Comparison of ENCODE assay signal across 31 cellular contexts in the genomic region with DNA sequence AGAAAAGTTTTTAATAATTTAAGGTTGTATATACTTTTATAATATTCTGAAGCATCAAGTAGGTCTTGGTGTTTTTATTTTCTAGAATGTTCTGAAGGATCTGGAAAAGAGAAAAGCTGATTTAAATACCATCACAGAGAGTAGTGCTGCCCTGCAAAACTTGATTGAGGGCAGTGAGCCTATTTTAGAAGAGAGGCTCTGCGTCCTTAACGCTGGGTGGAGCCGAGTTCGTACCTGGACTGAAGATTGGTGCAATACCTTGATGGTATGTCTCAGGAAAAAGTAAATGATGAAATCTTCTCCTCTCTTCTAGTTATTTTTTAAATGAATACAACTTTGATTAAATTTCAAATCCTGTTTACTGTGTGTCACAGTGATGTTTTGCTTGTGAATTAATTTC.
A peak's percentile ranks its signal among the peaks of the same experiment; 100 is the strongest.
DNase-seq lines count a peak whose midpoint lies in the region; ATAC-seq and TF ChIP-seq lines count a peak whose summit lies in the region.
"Had no signal": no experiment of that assay in that cellular context is flagged by ENCODE, and none has a peak within 500 bp of the region (broad histone marks: within the 10 kb centered on the region; RNA-seq: fewer than 3 reads in every experiment).

No MANE protein-coding gene starts in this region.

- no peak overlapping the region for H3K4me3 Mint-ChIP-seq in stimulated activated effector memory CD8-positive, alpha-beta T cell treated with anti-CD3 and anti-CD28 coated beads, Interleukin-12 subunit alpha, Interleukin-12 subunit beta, amount 100 ng/mL, for 72 hours
- H3K4me3 Mint-ChIP-seq: B cell; CD14-positive monocyte; CD4-positive, alpha-beta memory T cell; CD4-positive, alpha-beta T cell; CD4-positive, CD25-positive, alpha-beta regulatory T cell; CD8-positive, alpha-beta memory T cell; CD8-positive, alpha-beta T cell had no signal

- intact Hi-C loops in left lung (cut with DNase I), result no loop called here
- intact Hi-C loops in upper lobe of right lung (cut with DNase I), result no loop called here

- no peak for DNase-seq in left lung
- DNase-seq in upper lobe of right lung, result no peak
- DNase-seq in stimulated activated CD4-positive, alpha-beta T cell treated with anti-CD3 and anti-CD28 coated beads, Interleukin-2, amount 100 ng/mL, for 48 hours, result no peak
- DNase-seq in stimulated activated effector memory CD8-positive, alpha-beta T cell treated with anti-CD3 and anti-CD28 coated beads, Interleukin-12 subunit alpha, Interleukin-12 subunit beta, amount 100 ng/mL, for 72 hours (ENCODE audit: low spot score in 2 of 2), result no peak
- DNase-seq: 8988T; ACHN; AML-193; BE2C; C1 segment of cervical spinal cord; Caco-2; Calu3; CD4-positive, alpha-beta memory T cell; CD4-positive, alpha-beta T cell; CD4-positive, CD25-positive, alpha-beta regulatory T cell; CD8-positive, alpha-beta memory T cell; CD8-positive, alpha-beta T cell; COR-L47; DMS 273 treated with DMSO at 0.1 percent for 48 hours; DMS153; DMS53; DMS79; DMS79 treated with DMSO at 0.1 percent for 48 hours; DND-41; EL had no signal

- H3K4me1 Mint-ChIP-seq in stimulated activated effector memory CD8-positive, alpha-beta T cell treated with anti-CD3 and anti-CD28 coated beads, Interleukin-12 subunit alpha, Interleukin-12 subunit beta, amount 100 ng/mL, for 72 hours, result peaks cover 4% of the 10 kb centered on the region
- H3K4me1 Mint-ChIP-seq: CD14-positive monocyte had no signal

- no peak for TF ChIP-seq CTCF in left lung (IDR thresholded peaks at IDR 0.05)
- TF ChIP-seq CTCF in upper lobe of right lung (IDR thresholded peaks at IDR 0.05), result no peak

- H3K36me3 ChIP-seq in left lung (peaks cover 0 to 54% of the 10 kb centered on the region in 2 donors), upper lobe of right lung (peaks cover 55% of the 10 kb centered on the region)
- H3K36me3 ChIP-seq: BE2C had no signal

- H3K4me1 ChIP-seq in left lung (no peaks in the 10 kb centered on the region), upper lobe of right lung (no peaks in the 10 kb centered on the region)
- H3K4me1 ChIP-seq: A549; BE2C; BLaER1 treated with 17β-estradiol and CSF1 and Interleukin-3, amounts not matched to agents 10 nM and 100 nM; Caco-2 had no signal

- H3K4me3 ChIP-seq in left lung (no peak overlapping the region), upper lobe of right lung (no peak overlapping the region)
- H3K4me3 ChIP-seq: A549; BLaER1; BLaER1 treated with 17β-estradiol and CSF1 and Interleukin-3, amounts not matched to agents 10 nM and 100 nM had no signal

- H3K27ac ChIP-seq in left lung (no peak overlapping the region), upper lobe of right lung (no peak overlapping the region)
- H3K27ac ChIP-seq: 22Rv1; A549; BLaER1; BLaER1 treated with 17β-estradiol and CSF1 and Interleukin-3, amounts not matched to agents 10 nM and 100 nM; C4-2B had no signal

- ATAC-seq in left lung (peak; percentile 73), upper lobe of right lung (peak; percentile 69)
- ATAC-seq in stimulated activated effector memory CD8-positive, alpha-beta T cell treated with anti-CD3 and anti-CD28 coated beads, Interleukin-12 subunit alpha, Interleukin-12 subunit beta, amount 100 ng/mL, for 72 hours, result no peak
- ATAC-seq: A549; CD8-positive, alpha-beta T cell had no signal

- H3K27me3 ChIP-seq in left lung (no peaks in the 10 kb centered on the region), upper lobe of right lung (no peaks in the 10 kb centered on the region)
- H3K27me3 ChIP-seq: BLaER1; BLaER1 treated with 17β-estradiol and CSF1 and Interleukin-3, amounts not matched to agents 10 nM and 100 nM had no signal

- peaks cover 39% of the 10 kb centered on the region for H3K36me3 Mint-ChIP-seq in stimulated activated effector memory CD8-positive, alpha-beta T cell treated with anti-CD3 and anti-CD28 coated beads, Interleukin-12 subunit alpha, Interleukin-12 subunit beta, amount 100 ng/mL, for 72 hours

- peaks cover 3% of the 10 kb centered on the region for H3K9me3 Mint-ChIP-seq in stimulated activated effector memory CD8-positive, alpha-beta T cell treated with anti-CD3 and anti-CD28 coated beads, Interleukin-12 subunit alpha, Interleukin-12 subunit beta, amount 100 ng/mL, for 72 hours
- H3K9me3 Mint-ChIP-seq: CD4-positive, alpha-beta T cell; CD8-positive, alpha-beta T cell had no signal

- no peak overlapping the region for H3K27ac Mint-ChIP-seq in stimulated activated effector memory CD8-positive, alpha-beta T cell treated with anti-CD3 and anti-CD28 coated beads, Interleukin-12 subunit alpha, Interleukin-12 subunit beta, amount 100 ng/mL, for 72 hours
- H3K27ac Mint-ChIP-seq: B cell; CD14-positive monocyte; CD4-positive, alpha-beta memory T cell; CD4-positive, alpha-beta T cell; CD4-positive, CD25-positive, alpha-beta regulatory T cell; CD8-positive, alpha-beta T cell had no signal

- H3K9me3 ChIP-seq in left lung (no peaks in the 10 kb centered on the region), upper lobe of right lung (no peaks in the 10 kb centered on the region)
- H3K9me3 ChIP-seq: A549, BE2C, Caco-2 had no signal
